ENCODE assay signal across 20 cellular contexts in the genomic region with DNA sequence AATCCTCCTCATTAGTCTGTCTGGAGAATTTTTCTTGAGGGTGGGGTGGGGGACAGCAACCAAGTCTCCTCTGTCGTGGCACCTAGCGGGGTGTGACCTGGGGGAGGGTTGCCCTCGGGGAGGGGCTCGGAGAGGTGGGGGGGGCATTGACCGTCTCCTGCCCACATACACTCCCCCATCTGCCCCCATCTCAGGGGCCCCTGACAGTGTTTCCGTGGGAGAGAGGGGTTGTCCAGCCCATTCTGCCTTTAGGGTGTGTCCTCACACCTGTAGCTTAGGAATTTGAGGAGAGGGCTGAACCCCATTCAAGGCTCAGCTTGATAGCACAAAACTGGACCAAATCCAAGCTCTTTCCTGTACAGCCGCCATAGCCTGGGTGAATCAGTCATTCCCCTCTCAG. TPM values are rescaled to one million over a fixed set of nuclear protein-coding genes. Genes with fewer than 3 reads are reported as not detected.
DNase-seq lines count a peak whose midpoint lies in the region; ATAC-seq and TF ChIP-seq lines count a peak whose summit lies in the region.
"Had no signal": no experiment of that assay in that cellular context is flagged by ENCODE, and none has a peak within 500 bp of the region (broad histone marks: within the 10 kb centered on the region; RNA-seq: fewer than 3 reads in every experiment).

No MANE protein-coding gene starts in this region.

- H3K4me1 ChIP-seq in breast epithelium (peaks cover 5 to 26% of the 10 kb centered on the region in 2 donors), mammary epithelial cell (ENCODE audit: insufficient read depth, low read length) (peaks cover 9% of the 10 kb centered on the region)

- no peak overlapping the region for H3K27ac Mint-ChIP-seq in progenitor cell of endocrine pancreas
- H3K27ac Mint-ChIP-seq: stimulated activated naive CD8-positive, alpha-beta T cell treated with anti-CD3 and anti-CD28 coated beads, Interleukin-15, amount 100 ng/mL, for 72 hours had no signal

- peaks cover 73% of the 10 kb centered on the region for H3K4me1 Mint-ChIP-seq in progenitor cell of endocrine pancreas (ENCODE audit: low read depth)

- 93% methylated on average over 4 of the region's 7 CpGs for WGBS in mammary epithelial cell (ENCODE audit: low coverage, missing lambda C conversion rate)

- H3K4me3 ChIP-seq in breast epithelium (no peak overlapping the region), mammary epithelial cell (replicated peaks in 1 of 3; ENCODE audit: insufficient read depth in 1 of 3, low read depth in 2 of 3, low read length in 3 of 3) (no peak overlapping the region)
- H3K4me3 ChIP-seq: lower lobe of right lung had no signal

- no peaks in the 10 kb centered on the region for H3K9me3 Mint-ChIP-seq in progenitor cell of endocrine pancreas (ENCODE audit: low read depth)
- H3K9me3 Mint-ChIP-seq: activated B cell treated with CpG ODN at 0.5 μM for 24 hours; CD8-positive, alpha-beta memory T cell; stimulated activated naive CD8-positive, alpha-beta T cell treated with anti-CD3 and anti-CD28 coated beads, Interleukin-15, amount 100 ng/mL, for 72 hours had no signal

- in situ Hi-C loops in mammary epithelial cell (cut with MboI; ENCODE audit: low sequenced_read_pairs in 2 of 2) = no loop called here

- peak in 1 of 2 donors; percentile 12 for DNase-seq in breast epithelium (ENCODE audit: low spot score in 2 of 2)
- DNase-seq in mammary epithelial cell = no peak
- peak; percentile 26 for DNase-seq in ecto neural progenitor cell (ENCODE audit: low spot score)
- peak; percentile 5 for DNase-seq in progenitor cell of endocrine pancreas (ENCODE audit: low spot score, unreplicated experiment)
- DNase-seq in ureter (ENCODE audit: low spot score) = peak; percentile 41
- no peak for DNase-seq in inferior parietal cortex (ENCODE audit: extremely low spot score)
- DNase-seq: activated B cell treated with CpG ODN at 0.5 μM for 24 hours; activated naive CD4-positive, alpha-beta T cell treated with Interleukin-2 at 50 U/mL for 16 hours; cortex of kidney; DND-41; lower lobe of right lung; naive thymus-derived CD4-positive, alpha-beta T cell; NCI-H1436; stimulated activated CD4-positive, alpha-beta T cell treated with anti-CD3 and anti-CD28 coated beads, Interleukin-15, amount 100 ng/mL, for 24 hours; stimulated activated naive CD8-positive, alpha-beta T cell treated with anti-CD3 and anti-CD28 coated beads, Interleukin-15, amount 100 ng/mL, for 72 hours; T-helper 1 cell had no signal

- H3K9ac ChIP-seq in mammary epithelial cell (ENCODE audit: insufficient read depth, low read length) = no peak overlapping the region

- no peaks in the 10 kb centered on the region for H3K9me3 ChIP-seq in breast epithelium
- no peaks in the 10 kb centered on the region for H3K9me3 ChIP-seq in mammary epithelial cell (replicated peaks; ENCODE audit: insufficient read depth, low read length)
- H3K9me3 ChIP-seq: lower lobe of right lung had no signal

- no peaks in the 10 kb centered on the region for H3K79me2 ChIP-seq in mammary epithelial cell (ENCODE audit: insufficient read depth, low read length)

- dilution Hi-C loops in mammary epithelial cell (cut with HindIII; ENCODE audit: low sequenced_read_pairs) = loop anchor here (10.0 kb wide), 2 partner anchors 67 to 73 kb away; no protein-coding TSS in a partner anchor

- H4K20me1 ChIP-seq in mammary epithelial cell (ENCODE audit: insufficient read depth, low read length) = no peaks in the 10 kb centered on the region

- TF ChIP-seq CTCF in breast epithelium (IDR thresholded peaks at IDR 0.05) (no peak), mammary epithelial cell (conservative IDR thresholded peaks at IDR 0.05 in 1 of 2, IDR thresholded peaks at IDR 0.05 in 1 of 2; ENCODE audit: extremely low read depth in 1 of 2, insufficient read depth in 1 of 2, low read depth in 1 of 2, low read length in 2 of 2) (no peak), progenitor cell of endocrine pancreas (IDR thresholded peaks at IDR 0.05; ENCODE audit: unreplicated experiment) (no peak)

- no peaks in the 10 kb centered on the region for H3K27me3 ChIP-seq in breast epithelium
- H3K27me3 ChIP-seq in mammary epithelial cell (ENCODE audit: insufficient read depth, low read length) = peaks cover 3% of the 10 kb centered on the region

- TF ChIP-seq POLR2A in breast epithelium (IDR thresholded peaks at IDR 0.05) = no peak

- H3K4me3 Mint-ChIP-seq in progenitor cell of endocrine pancreas (ENCODE audit: low read depth) = no peak overlapping the region
- H3K4me3 Mint-ChIP-seq: activated B cell treated with CpG ODN at 0.5 μM for 24 hours; naive thymus-derived CD4-positive, alpha-beta T cell; stimulated activated naive CD8-positive, alpha-beta T cell treated with anti-CD3 and anti-CD28 coated beads, Interleukin-15, amount 100 ng/mL, for 72 hours had no signal

- peak overlapping the region; percentile 52 to 66 for H3K27ac ChIP-seq in breast epithelium
- no peak overlapping the region for H3K27ac ChIP-seq in mammary epithelial cell (ENCODE audit: insufficient read depth, low read depth, low read length)
- H3K27ac ChIP-seq: epithelial cell of prostate, lower lobe of right lung had no signal

- no TSS peak for BruUV-seq in mammary epithelial cell (replicated peaks; lab: Mats Ljungman, UMichigan)

- CTCF ChIA-PET in mammary epithelial cell (lab: Charles Lee; ENCODE audit: low non-redundant PET) = no interaction called here

- intact Hi-C loops in breast epithelium (cut with DNase I; ENCODE audit: low total_unique reads) = loop anchor here (10.0 kb wide), 1 partner anchor 53 kb away; no protein-coding TSS in a partner anchor
- intact Hi-C loops in mammary epithelial cell (cut with micrococcal nuclease) = no loop called here

- H3K36me3 Mint-ChIP-seq in progenitor cell of endocrine pancreas (ENCODE audit: insufficient read depth) = no peaks in the 10 kb centered on the region
- H3K36me3 Mint-ChIP-seq: CD8-positive, alpha-beta memory T cell; naive thymus-derived CD4-positive, alpha-beta T cell had no signal

- H3K36me3 ChIP-seq in breast epithelium = no peaks in the 10 kb centered on the region
- no peaks in the 10 kb centered on the region for H3K36me3 ChIP-seq in mammary epithelial cell (ENCODE audit: insufficient read depth, low read length)
- H3K36me3 ChIP-seq: lower lobe of right lung had no signal

- H3K4me2 ChIP-seq in mammary epithelial cell (ENCODE audit: insufficient read depth, low read depth, low read length) = no peak overlapping the region

- ATAC-seq in HG02678 (IDR thresholded peaks at IDR 0.05; ENCODE audit: unreplicated experiment) = no peak
- no peak for ATAC-seq in HG03521 (IDR thresholded peaks at IDR 0.05; ENCODE audit: unreplicated experiment)
- ATAC-seq: naive thymus-derived CD4-positive, alpha-beta T cell; stimulated activated naive CD8-positive, alpha-beta T cell treated with anti-CD3 and anti-CD28 coated beads, Interleukin-15, amount 100 ng/mL, for 72 hours had no signal

- H2AFZ ChIP-seq in mammary epithelial cell (ENCODE audit: low read depth, low read length) = no peak overlapping the region

- H3K27me3 Mint-ChIP-seq in progenitor cell of endocrine pancreas = no peaks in the 10 kb centered on the region
- H3K27me3 Mint-ChIP-seq: activated B cell treated with CpG ODN at 0.5 μM for 24 hours; CD8-positive, alpha-beta memory T cell had no signal

RNA-seq across cellular contexts. Expression of gene CXXC5, which starts 5.9 kb away (rescaled TPM):
- total RNA-seq in breast epithelium = 10 to 100 TPM; 33.9 to 66.9 (median 38.3) TPM
- 10 to 100 TPM; 13.8 to 47.3 TPM for total RNA-seq in mammary epithelial cell
- 16.6 TPM for polyA plus RNA-seq in mammary epithelial cell
- polyA minus RNA-seq in mammary epithelial cell = 5.8 TPM
- 79.1 and 88.2 TPM in 2 replicates for total RNA-seq in progenitor cell of endocrine pancreas
- total RNA-seq in ureter = 28.7 TPM

Comparison
In these comparisons a context has a peak if more than half of its experiments do, and no peak if none do; other contexts are left out.
1. DNase-seq: peak in ecto neural progenitor cell (single experiment), progenitor cell of endocrine pancreas (single experiment) and ureter (single experiment); none in mammary epithelial cell (single experiment) and inferior parietal cortex (single experiment).